13 cellular contexts compared by ENCODE assay signal in the genomic region with DNA sequence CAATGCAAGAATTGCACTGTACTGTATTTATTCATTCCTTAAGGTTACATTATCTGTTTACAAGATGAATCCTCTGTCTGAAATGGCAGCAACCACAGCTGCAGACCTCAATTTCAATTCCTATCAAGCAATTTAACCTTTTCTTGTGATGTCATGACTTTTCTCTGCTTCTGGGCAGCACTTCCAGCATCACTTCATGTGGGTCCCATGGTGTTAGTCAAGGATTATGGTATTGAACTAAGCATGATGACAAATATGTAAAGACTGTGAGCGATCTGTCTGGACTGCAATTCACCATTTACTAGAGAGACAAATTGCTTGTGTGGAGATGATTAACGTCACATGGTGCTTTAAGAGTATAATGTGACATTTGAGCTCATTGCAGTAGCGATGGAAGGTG.
A peak's percentile ranks its signal among the peaks of the same experiment; 100 is the strongest.
DNase-seq lines count a peak whose midpoint lies in the region; ATAC-seq and TF ChIP-seq lines count a peak whose summit lies in the region.
"Had no signal": no experiment of that assay in that cellular context is flagged by ENCODE, and none has a peak within 500 bp of the region (broad histone marks: within the 10 kb centered on the region; RNA-seq: fewer than 3 reads in every experiment).

No MANE protein-coding gene starts in this region.

- DNase-seq in EL (peak; percentile 48), LHCN-M2 (ENCODE audit: low read depth) (peak; percentile 54), fibroblast of mammary gland (ENCODE audit: low read depth) (peak; percentile 6), retinal pigment epithelial cell (ENCODE audit: low read depth) (peak; percentile 67), GM03348 (ENCODE audit: low spot score) (no peak)
- DNase-seq: DMS79; NCI-H1105; NCI-H2081; NK-92 treated with Interleukin-12 subunit alpha and Interleukin-12 subunit beta, amount 100 ng/mL, for 24 hours; RPMI8226; SIG-M5 had no signal

- H3K4me3 ChIP-seq in fibroblast of mammary gland (ENCODE audit: control insufficient read depth, low read depth, low read length): no peak overlapping the region
- no peak overlapping the region for H3K4me3 ChIP-seq in retinal pigment epithelial cell (ENCODE audit: low read length)

- ATAC-seq in GM21423 (IDR thresholded peaks at IDR 0.05; ENCODE audit: unreplicated experiment) (no peak), GM21737 (IDR thresholded peaks at IDR 0.05; ENCODE audit: unreplicated experiment) (no peak)

- no peak for TF ChIP-seq CTCF in fibroblast of mammary gland (conservative IDR thresholded peaks at IDR 0.05; ENCODE audit: control insufficient read depth, insufficient read depth, low read depth, low read length)
- no peak for TF ChIP-seq CTCF in retinal pigment epithelial cell (conservative IDR thresholded peaks at IDR 0.05; ENCODE audit: low read depth, low read length)
